In the genomic region with DNA sequence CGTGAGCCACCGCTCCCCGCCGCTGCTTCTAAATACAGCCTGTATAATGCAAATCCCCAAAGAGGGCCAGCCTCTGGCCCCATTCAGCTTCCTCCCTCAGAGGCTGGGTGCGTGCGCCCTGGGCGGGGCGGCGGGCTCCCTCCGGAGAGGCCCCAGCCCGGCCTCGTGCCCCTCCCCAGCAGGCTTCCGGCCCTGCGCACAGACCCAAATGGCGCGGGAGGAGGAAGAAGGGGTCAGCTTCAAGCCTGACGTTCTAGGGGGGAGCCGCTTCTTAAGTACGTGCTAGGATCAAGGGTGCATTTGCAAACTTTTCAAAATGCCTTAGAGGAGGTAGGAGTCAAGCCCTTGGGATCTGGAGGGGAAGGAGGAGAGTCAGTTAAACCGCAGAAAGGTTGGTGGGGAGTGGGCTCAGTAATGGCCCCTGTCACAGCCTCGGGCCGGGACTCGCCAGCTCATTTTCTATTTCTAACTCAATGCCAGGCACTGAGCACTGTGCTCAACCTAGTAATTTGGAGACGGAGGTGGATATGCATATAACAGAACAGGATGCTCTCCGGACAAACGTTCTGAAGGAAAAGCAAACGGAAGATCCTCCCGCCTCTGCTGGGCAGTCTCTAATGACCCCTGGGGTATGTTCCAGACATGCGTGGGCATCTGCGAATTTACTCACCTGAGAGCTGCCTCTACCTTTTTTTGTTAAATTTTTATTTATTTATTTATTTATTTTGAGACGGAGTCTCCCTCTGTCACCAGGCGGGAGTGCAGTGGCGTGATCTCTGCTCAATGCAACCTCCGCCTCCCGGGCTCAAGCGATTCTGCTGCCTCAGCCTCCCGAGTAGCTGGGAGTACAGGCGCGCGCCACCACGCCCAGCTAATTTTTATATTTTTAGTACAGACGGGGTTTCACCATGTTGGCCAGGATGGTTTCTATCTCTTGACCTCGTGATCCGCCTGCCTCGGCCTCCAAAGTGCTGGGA, we compare ENCODE assay signal across 8 cellular contexts. TPM values are rescaled to one million over a fixed set of nuclear protein-coding genes. Genes with fewer than 3 reads are reported as not detected.
DNase-seq lines count a peak whose midpoint lies in the region; ATAC-seq, FAIRE-seq and TF ChIP-seq lines count a peak whose summit lies in the region.

No MANE protein-coding gene starts in this region.

- H3K27ac ChIP-seq in endothelial cell of umbilical vein (ENCODE audit: insufficient read depth, low read depth, low read length) (peak overlapping the region; percentile 89), gastrocnemius medialis (peak overlapping the region; percentile 89 to 99 (median 96))

- POLR2A ChIA-PET in endothelial cell of umbilical vein (lab: Charles Lee): no interaction called here

- peaks cover 28% of the 10 kb centered on the region for H3K4me1 ChIP-seq in endothelial cell of umbilical vein (ENCODE audit: control insufficient read depth, extremely low read depth, insufficient read depth, low read length)
- H3K4me1 ChIP-seq in gastrocnemius medialis: peaks cover 59 to 73% of the 10 kb centered on the region in 2 donors

- intact Hi-C loops in endothelial cell of umbilical vein (cut with micrococcal nuclease) (no loop called here), gastrocnemius medialis (cut with DNase I; ENCODE audit: low total_unique reads) (no loop called here)

- no TSS peak for BruUV-seq in endothelial cell of umbilical vein (replicated peaks; lab: Mats Ljungman, UMichigan)

- no peak overlapping the region for H2AFZ ChIP-seq in endothelial cell of umbilical vein (ENCODE audit: low read depth, low read length)

- no peak for TF ChIP-seq CTCF in endothelial cell of umbilical vein (IDR thresholded peaks at IDR 0.05; ENCODE audit: extremely low read depth in 1 of 2, insufficient read depth in 1 of 2, low read depth in 1 of 2, low read length in 2 of 2)
- TF ChIP-seq CTCF in gastrocnemius medialis (IDR thresholded peaks at IDR 0.05 in 4 of 5, conservative IDR thresholded peaks at IDR 0.05 in 1 of 5): no peak

- no peaks in the 10 kb centered on the region for H3K27me3 ChIP-seq in endothelial cell of umbilical vein (ENCODE audit: control insufficient read depth in 2 of 2, insufficient read depth in 2 of 2, low read length in 2 of 2)
- H3K27me3 ChIP-seq in gastrocnemius medialis: no peaks in the 10 kb centered on the region

- H3K4me2 ChIP-seq in endothelial cell of umbilical vein (ENCODE audit: insufficient read depth, low read length): no peak overlapping the region

- H3K9me3 ChIP-seq in endothelial cell of umbilical vein (replicated peaks; ENCODE audit: control insufficient read depth, insufficient read depth, low read length) (no peaks in the 10 kb centered on the region), gastrocnemius medialis (no peaks in the 10 kb centered on the region)

- ATAC-seq in HG03159 (IDR thresholded peaks at IDR 0.05; ENCODE audit: unreplicated experiment): peak; percentile 72
- no peak for ATAC-seq in gastrocnemius medialis
- no peak for ATAC-seq in GM21528 (IDR thresholded peaks at IDR 0.05; ENCODE audit: low FRiP score, unreplicated experiment)

- FAIRE-seq in GM19239 (lab: Jason Lieb, UNC) (peak; percentile 72), endothelial cell of umbilical vein (lab: Jason Lieb, UNC) (no peak)

- TF ChIP-seq POLR2A in endothelial cell of umbilical vein (IDR thresholded peaks at IDR 0.05; ENCODE audit: low read depth, low read length): no peak
- peak; percentile 32 to 43 for TF ChIP-seq POLR2A in gastrocnemius medialis (IDR thresholded peaks at IDR 0.05)

- in situ Hi-C loops in gastrocnemius medialis (cut with MboI; ENCODE audit: low sequenced_read_pairs in 4 of 4): no loop called here

- no peaks in the 10 kb centered on the region for H4K20me1 ChIP-seq in endothelial cell of umbilical vein (replicated peaks; ENCODE audit: control insufficient read depth, extremely low read depth, insufficient read depth, low read length)

- H3K9me1 ChIP-seq in endothelial cell of umbilical vein (replicated peaks; ENCODE audit: control insufficient read depth, extremely low read depth, insufficient read depth, low read length): no peaks in the 10 kb centered on the region

- DNase-seq in GM19239 (ENCODE audit: insufficient read length, low spot score): peak; percentile 60
- DNase-seq in UCSD-AML1 (lab: John Stamatoyannopoulos, UW; ENCODE audit: unreplicated experiment): peak; percentile 79
- DNase-seq in endothelial cell of umbilical vein (ENCODE audit: low read depth, low spot score): peak; percentile 28
- DNase-seq in gastrocnemius medialis: peak in 1 of 2 donors; percentile 33
- no peak for DNase-seq in epidermal melanocyte (ENCODE audit: insufficient read length, low spot score)
- no peak for DNase-seq in SW 1271 (lab: John Stamatoyannopoulos, UW)

- CTCF ChIA-PET in endothelial cell of umbilical vein (lab: Charles Lee): interaction anchor here (1.0 to 3.2 kb wide), 10 partner anchors 8 to 121 kb away, joined by 3 to 17 read pairs (median 5); a partner anchor contains a TSS

- no peak overlapping the region for H3K9ac ChIP-seq in endothelial cell of umbilical vein (replicated peaks; ENCODE audit: extremely low read depth, insufficient read depth, low read length)

- H3K36me3 ChIP-seq in endothelial cell of umbilical vein (ENCODE audit: control insufficient read depth in 2 of 2, extremely low read depth in 1 of 2, insufficient read depth in 2 of 2, low read length in 2 of 2): no peaks in the 10 kb centered on the region
- H3K36me3 ChIP-seq in gastrocnemius medialis: no peaks in the 10 kb centered on the region

- H3K4me3 ChIP-seq in endothelial cell of umbilical vein (replicated peaks in 1 of 3; ENCODE audit: insufficient read depth in 1 of 3, low read depth in 1 of 3, low read length in 3 of 3) (no peak overlapping the region), gastrocnemius medialis (peak overlapping the region in 3 of 4 donors; percentile 10 to 32 (median 24))

- H3K79me2 ChIP-seq in endothelial cell of umbilical vein (ENCODE audit: control insufficient read depth, insufficient read depth, low read length): no peaks in the 10 kb centered on the region

- dilution Hi-C loops in endothelial cell of umbilical vein (cut with MboI; ENCODE audit: extremely low pct_ligation_motif_present, low sequenced_read_pairs): no loop called here

TF ChIP-seq in endothelial cell of umbilical vein, 7 proteins besides CTCF, POLR2A, EP300 and RAD21:
- TF ChIP-seq JUN (IDR thresholded peaks at IDR 0.05; ENCODE audit: borderline replicate concordance, insufficient read depth, insufficient read length, low read depth) (no peak), EZH2 (IDR thresholded peaks at IDR 0.05; ENCODE audit: borderline replicate concordance, low read depth, low read length, severe bottlenecking) (no peak), FOS (IDR thresholded peaks at IDR 0.05; ENCODE audit: borderline replicate concordance, insufficient read depth, low read length) (no peak), POLR2AphosphoS5 (IDR thresholded peaks at IDR 0.05; ENCODE audit: insufficient read depth, low read depth, low read length) (no peak), GATA2 (IDR thresholded peaks at IDR 0.05; ENCODE audit: insufficient read depth, insufficient read length, low read depth, low read length) (no peak), MYC (IDR thresholded peaks at IDR 0.05; ENCODE audit: low read depth, low read length) (no peak)
- TF ChIP-seq, protein P1, sequence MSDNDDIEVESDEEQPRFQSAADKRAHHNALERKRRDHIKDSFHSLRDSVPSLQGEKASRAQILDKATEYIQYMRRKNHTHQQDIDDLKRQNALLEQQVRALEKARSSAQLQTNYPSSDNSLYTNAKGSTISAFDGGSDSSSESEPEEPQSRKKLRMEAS (IDR thresholded peaks at IDR 0.05; ENCODE audit: insufficient read depth, insufficient read length): no peak

RNA-seq across cellular contexts. Expression of a gene that starts 32.3 kb away (rescaled TPM):
- total RNA-seq in endothelial cell of umbilical vein (0.75 and 1.4 TPM in 2 replicates), gastrocnemius medialis (100 to 1,000 TPM in 1 of 4 donors, 10 to 100 TPM in 3; 12.0 to 106 (median 78.5) TPM)
- polyA plus RNA-seq in endothelial cell of umbilical vein: 4.4 and 6.0 TPM in 2 replicates
- 3.4 and 3.7 TPM in 2 replicates for polyA plus RNA-seq in endothelial cell of umbilical vein (2011; cell fraction: cytosol; rRNA removed)
- 0.74 and 1.1 TPM in 2 replicates for polyA plus RNA-seq in endothelial cell of umbilical vein (2011; cell fraction: nucleus; rRNA removed)
- 2.7 and 3.6 TPM in 2 replicates for polyA plus RNA-seq in endothelial cell of umbilical vein (2012)
- 1.1 and 6.6 TPM in 2 replicates for polyA minus RNA-seq in endothelial cell of umbilical vein
- polyA minus RNA-seq in endothelial cell of umbilical vein (2011; cell fraction: cytosol; rRNA and poly(A)+ RNA removed): 1.2 TPM
- not detected in 2 replicates for polyA minus RNA-seq in endothelial cell of umbilical vein (2011; cell fraction: nucleus; rRNA and poly(A)+ RNA removed)

Comparison
In these comparisons a context has a peak if more than half of its experiments do, and no peak if none do; other contexts are left out.
1. DNase-seq: peak in GM19239 (single experiment), UCSD-AML1 (single experiment) and endothelial cell of umbilical vein (single experiment); none in epidermal melanocyte (single experiment) and SW 1271 (0 of 2).
2. H3K4me3 ChIP-seq: peak in gastrocnemius medialis (3 of 4); none in endothelial cell of umbilical vein (0 of 3).